In genomic region chr3:158247288-158247687, GRCh38 we compare ENCODE assay signal across 31 cellular contexts.
"Had no signal": no experiment of that assay in that cellular context is flagged by ENCODE, and none has a peak within 500 bp of the region (broad histone marks: within the 10 kb centered on the region; RNA-seq: fewer than 3 reads in every experiment).

No MANE protein-coding gene starts in this region.

- H3K36me3 ChIP-seq: Peyer's patch, SJSA1 had no signal

- ATAC-seq: PC-3 had no signal

- H3K4me2 ChIP-seq: KMS-11, SK-N-SH had no signal

- H3K9ac ChIP-seq: KMS-11, SK-N-SH had no signal

- H3K27ac ChIP-seq: KMS-11, Peyer's patch, SJSA1 had no signal

- H3K27me3 ChIP-seq: Peyer's patch, SJSA1 had no signal

- H3K4me1 ChIP-seq: Peyer's patch had no signal

- DNase-seq: Karpas-422; MM.1S; MV-4-11; NCI-H1092; NCI-H1105; NCI-H1417 treated with DMSO at 0.1 percent for 48 hours; NCI-H1436 treated with DMSO at 0.1 percent for 48 hours; NCI-H1694 treated with DMSO at 0.1 percent for 48 hours; NCI-H187 treated with DMSO at 0.1 percent for 48 hours; NCI-H2029; NCI-H2081; NCI-H2171 treated with DMSO at 0.1 percent for 48 hours; NCI-H226; NCI-H446 treated with DMSO at 0.1 percent for 48 hours; NCI-H510A; NCI-H524; NCI-H526; NCI-H69; NCI-H748 treated with DMSO at 0.1 percent for 48 hours; NCI-H82; NK-92 treated with Interleukin-12 subunit alpha and Interleukin-12 subunit beta, amount 100 ng/mL, for 24 hours; OCI-M1; PC-3; Peyer's patch; Right ventricle myocardium superior; RPMI8226; SHP77 treated with DMSO at 0.1 percent for 48 hours; SK-N-SH; SW 1271 had no signal

- H3K9me3 ChIP-seq: SK-N-SH had no signal

- H3K4me3 ChIP-seq: Peyer's patch, SJSA1 had no signal
